ENCODE assay signal across 1 cellular context in the genomic region with DNA sequence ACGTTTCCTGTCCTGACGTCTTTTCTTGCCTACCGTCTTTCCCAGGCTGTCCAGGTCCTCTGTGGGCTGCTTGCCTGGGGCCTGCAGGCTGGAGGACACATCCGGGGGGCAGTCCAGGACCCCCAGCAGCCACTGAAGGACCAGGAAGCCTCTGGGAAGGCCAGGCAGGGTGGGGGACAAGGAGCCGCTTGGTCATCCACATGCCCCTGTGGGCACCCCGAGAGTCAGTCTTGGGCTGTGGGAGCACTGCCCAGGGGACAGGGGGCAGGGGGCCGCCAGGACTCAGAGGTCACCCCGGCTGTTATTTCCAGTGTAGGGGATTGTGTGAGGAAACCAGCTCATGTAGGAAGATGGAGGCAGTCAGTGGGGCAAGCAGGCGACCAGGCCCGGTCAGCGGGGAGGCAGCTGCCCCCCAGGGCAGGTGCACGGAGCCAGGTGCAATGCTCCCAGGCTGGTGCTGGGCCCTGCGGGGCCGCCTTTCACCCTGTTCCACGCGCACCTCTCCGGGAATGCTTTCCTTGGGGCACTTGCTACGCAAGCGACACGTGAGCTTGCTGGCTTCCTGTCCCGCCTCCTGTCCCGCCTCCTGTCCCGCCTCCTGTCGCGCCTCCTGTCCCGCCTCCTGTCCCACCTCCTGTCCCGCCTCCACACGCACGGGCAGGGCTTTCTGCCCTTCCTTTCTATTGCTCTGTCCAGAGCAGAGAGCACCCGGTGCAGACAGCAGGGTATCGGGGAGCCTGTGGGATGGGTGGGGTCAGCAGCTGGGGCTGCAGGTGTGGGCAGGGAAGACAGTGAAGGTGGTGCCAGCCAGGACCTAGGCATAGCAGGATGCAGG.
TF ChIP-seq lines count a peak whose summit lies in the region.

No MANE protein-coding gene starts in this region.

TF ChIP-seq in K562, 482 proteins besides CTCF, POLR2A, EP300 and RAD21 (continued from another document and continues in another):
- TF ChIP-seq, protein P1, sequence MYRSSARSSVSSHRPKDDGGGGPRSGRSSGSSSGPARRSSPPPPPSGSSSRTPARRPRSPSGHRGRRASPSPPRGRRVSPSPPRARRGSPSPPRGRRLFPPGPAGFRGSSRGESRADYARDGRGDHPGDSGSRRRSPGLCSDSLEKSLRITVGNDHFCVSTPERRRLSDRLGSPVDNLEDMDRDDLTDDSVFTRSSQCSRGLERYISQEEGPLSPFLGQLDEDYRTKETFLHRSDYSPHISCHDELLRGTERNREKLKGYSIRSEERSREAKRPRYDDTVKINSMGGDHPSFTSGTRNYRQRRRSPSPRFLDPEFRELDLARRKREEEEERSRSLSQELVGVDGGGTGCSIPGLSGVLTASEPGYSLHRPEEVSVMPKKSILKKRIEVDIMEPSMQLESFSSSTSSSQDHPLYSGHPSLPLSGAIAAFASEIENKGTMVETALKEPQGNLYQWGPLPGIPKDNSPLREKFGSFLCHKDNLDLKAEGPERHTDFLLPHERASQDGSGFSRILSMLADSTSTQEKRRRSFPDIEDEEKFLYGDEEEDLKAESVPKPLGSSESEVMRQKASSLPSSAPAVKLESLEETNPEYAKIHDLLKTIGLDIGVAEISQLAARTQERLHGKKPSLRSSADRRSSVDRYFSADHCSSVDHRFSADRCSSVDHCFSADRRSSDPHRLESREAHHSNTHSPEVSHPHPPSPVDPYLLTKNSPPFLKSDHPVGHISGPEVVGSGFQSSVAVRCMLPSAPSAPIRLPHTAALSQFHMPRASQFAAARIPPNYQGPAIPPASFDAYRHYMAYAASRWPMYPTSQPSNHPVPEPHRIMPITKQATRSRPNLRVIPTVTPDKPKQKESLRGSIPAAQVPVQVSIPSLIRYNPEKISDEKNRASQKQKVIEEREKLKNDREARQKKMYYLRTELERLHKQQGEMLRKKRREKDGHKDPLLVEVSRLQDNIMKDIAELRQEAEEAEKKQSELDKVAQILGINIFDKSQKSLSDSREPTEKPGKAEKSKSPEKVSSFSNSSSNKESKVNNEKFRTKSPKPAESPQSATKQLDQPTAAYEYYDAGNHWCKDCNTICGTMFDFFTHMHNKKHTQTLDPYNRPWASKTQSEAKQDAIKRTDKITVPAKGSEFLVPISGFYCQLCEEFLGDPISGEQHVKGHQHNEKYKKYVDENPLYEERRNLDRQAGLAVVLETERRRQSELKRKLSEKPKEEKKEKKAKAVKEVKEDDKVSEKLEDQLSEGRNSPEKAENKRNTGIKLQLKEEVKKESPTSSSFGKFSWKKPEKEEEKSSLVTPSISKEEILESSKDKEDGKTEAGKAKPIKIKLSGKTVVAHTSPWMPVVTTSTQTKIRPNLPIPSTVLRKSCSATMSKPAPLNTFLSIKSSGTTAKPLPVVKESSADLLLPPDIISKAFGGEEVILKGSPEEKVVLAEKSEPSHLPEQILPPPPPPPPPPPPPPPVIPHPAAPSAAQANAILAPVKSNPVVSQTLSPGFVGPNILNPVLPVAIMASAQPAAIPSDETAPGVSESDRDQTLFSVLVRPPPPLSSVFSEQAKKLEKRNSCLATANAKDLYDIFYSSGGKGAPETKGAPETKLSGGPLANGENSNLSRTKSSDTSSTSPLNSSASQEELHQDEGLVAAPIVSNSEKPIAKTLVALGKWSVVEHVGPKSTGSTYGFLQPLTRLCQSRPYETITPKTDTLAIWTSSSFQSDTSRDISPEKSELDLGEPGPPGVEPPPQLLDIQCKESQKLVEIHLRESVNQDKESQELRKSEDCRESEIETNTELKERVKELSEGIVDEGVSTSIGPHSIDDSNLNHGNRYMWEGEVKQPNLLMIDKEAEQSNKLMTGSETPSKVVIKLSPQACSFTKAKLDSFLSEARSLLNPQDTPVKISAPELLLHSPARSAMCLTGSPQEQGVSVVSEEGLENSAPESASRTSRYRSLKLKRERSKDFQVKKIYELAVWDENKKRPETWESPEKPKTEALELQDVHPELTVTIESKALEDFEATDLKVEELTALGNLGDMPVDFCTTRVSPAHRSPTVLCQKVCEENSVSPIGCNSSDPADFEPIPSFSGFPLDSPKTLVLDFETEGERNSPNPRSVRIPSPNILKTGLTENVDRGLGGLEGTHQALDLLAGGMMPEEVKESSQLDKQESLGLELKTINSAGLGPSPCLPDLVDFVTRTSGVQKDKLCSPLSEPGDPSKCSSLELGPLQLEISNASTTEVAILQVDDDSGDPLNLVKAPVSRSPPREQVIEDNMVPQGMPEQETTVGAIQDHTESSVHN (IDR thresholded peaks at IDR 0.05; ENCODE audit: borderline replicate concordance in 1 of 2, low read depth in 1 of 2), result no peak
- no peak for TF ChIP-seq RCOR1 (IDR thresholded peaks at IDR 0.05; ENCODE audit: borderline replicate concordance in 1 of 2, low read depth in 2 of 2, low read length in 2 of 2)
- TF ChIP-seq, protein P2, sequence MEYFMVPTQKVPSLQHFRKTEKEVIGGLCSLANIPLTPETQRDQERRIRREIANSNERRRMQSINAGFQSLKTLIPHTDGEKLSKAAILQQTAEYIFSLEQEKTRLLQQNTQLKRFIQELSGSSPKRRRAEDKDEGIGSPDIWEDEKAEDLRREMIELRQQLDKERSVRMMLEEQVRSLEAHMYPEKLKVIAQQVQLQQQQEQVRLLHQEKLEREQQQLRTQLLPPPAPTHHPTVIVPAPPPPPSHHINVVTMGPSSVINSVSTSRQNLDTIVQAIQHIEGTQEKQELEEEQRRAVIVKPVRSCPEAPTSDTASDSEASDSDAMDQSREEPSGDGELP (CRISPR knock-in tag; IDR thresholded peaks at IDR 0.05; ENCODE audit: borderline replicate concordance), result peak; percentile 73; the same call in 1 of the 2 replicates
- no peak for TF ChIP-seq MAFK (IDR thresholded peaks at IDR 0.05; ENCODE audit: low read length)
- peak; percentile 81 for TF ChIP-seq POLR2G (IDR thresholded peaks at IDR 0.05; ENCODE audit: low read depth, low read length)
- TF ChIP-seq JUND (IDR thresholded peaks at IDR 0.05; ENCODE audit: borderline replicate concordance, low read depth, low read length), result 0 out of 2 replicates have a peak, but pooled peaks have one; percentile 23
- no peak for TF ChIP-seq JUND (tag; IDR thresholded peaks at IDR 0.05; ENCODE audit: borderline replicate concordance, low read depth, low read length)
- TF ChIP-seq TOE1 (IDR thresholded peaks at IDR 0.05; ENCODE audit: borderline replicate concordance), result 0 out of 2 replicates have a peak, but pooled peaks have one; percentile 28
- TF ChIP-seq TOE1 (CRISPR knock-in tag; IDR thresholded peaks at IDR 0.05; ENCODE audit: borderline replicate concordance, low read depth), result no peak
- TF ChIP-seq PHB (CRISPR knock-in tag; IDR thresholded peaks at IDR 0.05), result no peak
- TF ChIP-seq, protein P3, sequence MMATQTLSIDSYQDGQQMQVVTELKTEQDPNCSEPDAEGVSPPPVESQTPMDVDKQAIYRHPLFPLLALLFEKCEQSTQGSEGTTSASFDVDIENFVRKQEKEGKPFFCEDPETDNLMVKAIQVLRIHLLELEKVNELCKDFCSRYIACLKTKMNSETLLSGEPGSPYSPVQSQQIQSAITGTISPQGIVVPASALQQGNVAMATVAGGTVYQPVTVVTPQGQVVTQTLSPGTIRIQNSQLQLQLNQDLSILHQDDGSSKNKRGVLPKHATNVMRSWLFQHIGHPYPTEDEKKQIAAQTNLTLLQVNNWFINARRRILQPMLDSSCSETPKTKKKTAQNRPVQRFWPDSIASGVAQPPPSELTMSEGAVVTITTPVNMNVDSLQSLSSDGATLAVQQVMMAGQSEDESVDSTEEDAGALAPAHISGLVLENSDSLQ (IDR thresholded peaks at IDR 0.05), result peak; percentile 77
- TF ChIP-seq TBP (optimal IDR thresholded peaks at IDR 0.05; ENCODE audit: low read depth, low read length), result peak; percentile 50
- TF ChIP-seq BCL6 (CRISPR knock-in tag; IDR thresholded peaks at IDR 0.05), result no peak
- TF ChIP-seq ETV6 (IDR thresholded peaks at IDR 0.05; ENCODE audit: borderline replicate concordance in 1 of 2, low read depth in 2 of 2, low read length in 1 of 2), result no peak
- no peak for TF ChIP-seq ETV6 (CRISPR knock-in tag; IDR thresholded peaks at IDR 0.05; ENCODE audit: borderline replicate concordance)
- peak; percentile 31 for TF ChIP-seq NEUROD1 (IDR thresholded peaks at IDR 0.05; ENCODE audit: borderline replicate concordance, low read depth, low read length, partially characterized antibody)
- peak; percentile 85 for TF ChIP-seq SP1 (CRISPR knock-in tag; IDR thresholded peaks at IDR 0.05)
- TF ChIP-seq, protein P4, sequence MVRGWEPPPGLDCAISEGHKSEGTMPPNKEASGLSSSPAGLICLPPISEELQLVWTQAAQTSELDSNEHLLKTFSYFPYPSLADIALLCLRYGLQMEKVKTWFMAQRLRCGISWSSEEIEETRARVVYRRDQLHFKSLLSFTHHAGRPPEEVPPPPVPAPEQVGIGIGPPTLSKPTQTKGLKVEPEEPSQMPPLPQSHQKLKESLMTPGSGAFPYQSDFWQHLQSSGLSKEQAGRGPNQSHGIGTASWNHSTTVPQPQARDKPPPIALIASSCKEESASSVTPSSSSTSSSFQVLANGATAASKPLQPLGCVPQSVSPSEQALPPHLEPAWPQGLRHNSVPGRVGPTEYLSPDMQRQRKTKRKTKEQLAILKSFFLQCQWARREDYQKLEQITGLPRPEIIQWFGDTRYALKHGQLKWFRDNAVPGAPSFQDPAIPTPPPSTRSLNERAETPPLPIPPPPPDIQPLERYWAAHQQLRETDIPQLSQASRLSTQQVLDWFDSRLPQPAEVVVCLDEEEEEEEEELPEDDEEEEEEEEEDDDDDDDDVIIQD (CRISPR knock-in tag; IDR thresholded peaks at IDR 0.05), result no peak
- TF ChIP-seq L3MBTL2 (IDR thresholded peaks at IDR 0.05), result peak; percentile 71
- TF ChIP-seq ZNF224 (CRISPR knock-in tag; IDR thresholded peaks at IDR 0.05), result no peak
- no peak for TF ChIP-seq SMAD4 (CRISPR knock-in tag; conservative IDR thresholded peaks at IDR 0.05)
- peak; percentile 63; the same call in 1 of the 2 replicates for TF ChIP-seq XRCC5 (IDR thresholded peaks at IDR 0.05; ENCODE audit: low read depth, low read length)
- TF ChIP-seq ATF1 (CRISPR knock-in tag; IDR thresholded peaks at IDR 0.05), result peak; percentile 49; the same call in 1 of the 2 replicates
- peak; percentile 95 for TF ChIP-seq ATF1 (tag; IDR thresholded peaks at IDR 0.05)
- TF ChIP-seq, protein P5, sequence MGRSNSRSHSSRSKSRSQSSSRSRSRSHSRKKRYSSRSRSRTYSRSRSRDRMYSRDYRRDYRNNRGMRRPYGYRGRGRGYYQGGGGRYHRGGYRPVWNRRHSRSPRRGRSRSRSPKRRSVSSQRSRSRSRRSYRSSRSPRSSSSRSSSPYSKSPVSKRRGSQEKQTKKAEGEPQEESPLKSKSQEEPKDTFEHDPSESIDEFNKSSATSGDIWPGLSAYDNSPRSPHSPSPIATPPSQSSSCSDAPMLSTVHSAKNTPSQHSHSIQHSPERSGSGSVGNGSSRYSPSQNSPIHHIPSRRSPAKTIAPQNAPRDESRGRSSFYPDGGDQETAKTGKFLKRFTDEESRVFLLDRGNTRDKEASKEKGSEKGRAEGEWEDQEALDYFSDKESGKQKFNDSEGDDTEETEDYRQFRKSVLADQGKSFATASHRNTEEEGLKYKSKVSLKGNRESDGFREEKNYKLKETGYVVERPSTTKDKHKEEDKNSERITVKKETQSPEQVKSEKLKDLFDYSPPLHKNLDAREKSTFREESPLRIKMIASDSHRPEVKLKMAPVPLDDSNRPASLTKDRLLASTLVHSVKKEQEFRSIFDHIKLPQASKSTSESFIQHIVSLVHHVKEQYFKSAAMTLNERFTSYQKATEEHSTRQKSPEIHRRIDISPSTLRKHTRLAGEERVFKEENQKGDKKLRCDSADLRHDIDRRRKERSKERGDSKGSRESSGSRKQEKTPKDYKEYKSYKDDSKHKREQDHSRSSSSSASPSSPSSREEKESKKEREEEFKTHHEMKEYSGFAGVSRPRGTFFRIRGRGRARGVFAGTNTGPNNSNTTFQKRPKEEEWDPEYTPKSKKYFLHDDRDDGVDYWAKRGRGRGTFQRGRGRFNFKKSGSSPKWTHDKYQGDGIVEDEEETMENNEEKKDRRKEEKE (IDR thresholded peaks at IDR 0.05; ENCODE audit: borderline replicate concordance in 1 of 2, control insufficient read depth in 1 of 2, low read depth in 2 of 2, low read length in 1 of 2), result peak in 1 of 2 experiments; percentile 78; a peak in 1 of 4 replicates
- peak; percentile 65 for TF ChIP-seq ETV1 (tag; conservative IDR thresholded peaks at IDR 0.05; ENCODE audit: low read depth)
- TF ChIP-seq, protein P6, sequence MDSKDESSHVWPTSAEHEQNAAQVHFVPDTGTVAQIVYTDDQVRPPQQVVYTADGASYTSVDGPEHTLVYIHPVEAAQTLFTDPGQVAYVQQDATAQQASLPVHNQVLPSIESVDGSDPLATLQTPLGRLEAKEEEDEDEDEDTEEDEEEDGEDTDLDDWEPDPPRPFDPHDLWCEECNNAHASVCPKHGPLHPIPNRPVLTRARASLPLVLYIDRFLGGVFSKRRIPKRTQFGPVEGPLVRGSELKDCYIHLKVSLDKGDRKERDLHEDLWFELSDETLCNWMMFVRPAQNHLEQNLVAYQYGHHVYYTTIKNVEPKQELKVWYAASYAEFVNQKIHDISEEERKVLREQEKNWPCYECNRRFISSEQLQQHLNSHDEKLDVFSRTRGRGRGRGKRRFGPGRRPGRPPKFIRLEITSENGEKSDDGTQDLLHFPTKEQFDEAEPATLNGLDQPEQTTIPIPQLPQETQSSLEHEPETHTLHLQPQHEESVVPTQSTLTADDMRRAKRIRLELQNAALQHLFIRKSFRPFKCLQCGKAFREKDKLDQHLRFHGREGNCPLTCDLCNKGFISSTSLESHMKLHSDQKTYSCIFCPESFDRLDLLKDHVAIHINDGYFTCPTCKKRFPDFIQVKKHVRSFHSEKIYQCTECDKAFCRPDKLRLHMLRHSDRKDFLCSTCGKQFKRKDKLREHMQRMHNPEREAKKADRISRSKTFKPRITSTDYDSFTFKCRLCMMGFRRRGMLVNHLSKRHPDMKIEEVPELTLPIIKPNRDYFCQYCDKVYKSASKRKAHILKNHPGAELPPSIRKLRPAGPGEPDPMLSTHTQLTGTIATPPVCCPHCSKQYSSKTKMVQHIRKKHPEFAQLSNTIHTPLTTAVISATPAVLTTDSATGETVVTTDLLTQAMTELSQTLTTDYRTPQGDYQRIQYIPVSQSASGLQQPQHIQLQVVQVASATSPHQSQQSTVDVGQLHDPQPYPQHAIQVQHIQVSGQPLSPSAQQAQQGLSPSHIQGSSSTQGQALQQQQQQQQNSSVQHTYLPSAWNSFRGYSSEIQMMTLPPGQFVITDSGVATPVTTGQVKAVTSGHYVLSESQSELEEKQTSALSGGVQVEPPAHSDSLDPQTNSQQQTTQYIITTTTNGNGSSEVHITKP (IDR thresholded peaks at IDR 0.05; ENCODE audit: partially characterized antibody), result no peak
- TF ChIP-seq ZNF445 (CRISPR knock-in tag; IDR thresholded peaks at IDR 0.05; ENCODE audit: low read depth), result no peak
- no peak for TF ChIP-seq SMARCB1 (IDR thresholded peaks at IDR 0.05; ENCODE audit: insufficient read length, low read depth)
- 0 out of 2 replicates have a peak, but pooled peaks have one; percentile 30 for TF ChIP-seq POLR2AphosphoS5 (IDR thresholded peaks at IDR 0.05; ENCODE audit: control insufficient read depth, insufficient read depth, low read depth, low read length)
- TF ChIP-seq, protein P7, sequence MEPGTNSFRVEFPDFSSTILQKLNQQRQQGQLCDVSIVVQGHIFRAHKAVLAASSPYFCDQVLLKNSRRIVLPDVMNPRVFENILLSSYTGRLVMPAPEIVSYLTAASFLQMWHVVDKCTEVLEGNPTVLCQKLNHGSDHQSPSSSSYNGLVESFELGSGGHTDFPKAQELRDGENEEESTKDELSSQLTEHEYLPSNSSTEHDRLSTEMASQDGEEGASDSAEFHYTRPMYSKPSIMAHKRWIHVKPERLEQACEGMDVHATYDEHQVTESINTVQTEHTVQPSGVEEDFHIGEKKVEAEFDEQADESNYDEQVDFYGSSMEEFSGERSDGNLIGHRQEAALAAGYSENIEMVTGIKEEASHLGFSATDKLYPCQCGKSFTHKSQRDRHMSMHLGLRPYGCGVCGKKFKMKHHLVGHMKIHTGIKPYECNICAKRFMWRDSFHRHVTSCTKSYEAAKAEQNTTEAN (CRISPR knock-in tag; IDR thresholded peaks at IDR 0.05), result no peak
